In the genomic region with DNA sequence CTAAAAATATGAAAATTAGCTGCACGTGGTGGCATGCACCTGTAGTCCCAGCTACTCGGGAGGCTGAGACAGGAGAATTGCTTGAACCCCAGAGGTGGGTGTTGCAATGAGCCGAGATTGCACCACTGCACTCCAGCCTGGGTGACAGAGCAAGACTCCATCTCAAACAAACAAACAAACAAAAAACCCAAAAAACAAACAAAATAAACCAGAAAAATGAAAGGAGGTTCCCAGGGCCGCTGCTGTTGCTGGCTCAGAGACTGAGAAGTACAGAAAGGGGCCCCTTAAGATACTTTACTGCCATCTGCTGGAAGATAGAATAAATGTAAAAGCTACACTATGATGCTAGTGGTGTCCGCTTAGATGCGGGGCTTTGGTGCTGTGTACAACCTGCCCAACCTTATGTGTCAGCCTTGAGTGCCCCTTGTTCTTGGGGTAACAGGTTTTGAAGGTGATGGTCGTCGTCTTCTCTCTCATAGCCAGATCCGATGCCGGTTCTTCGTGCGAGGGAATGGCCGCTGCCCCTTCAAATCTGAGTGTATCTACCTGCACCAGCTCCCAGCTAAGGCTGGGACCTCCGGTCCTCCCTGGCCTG, we compare ENCODE assay signal across 8 cellular contexts. TPM values are rescaled to one million over a fixed set of nuclear protein-coding genes. Genes with fewer than 3 reads are reported as not detected.
DNase-seq lines count a peak whose midpoint lies in the region; ATAC-seq, FAIRE-seq and TF ChIP-seq lines count a peak whose summit lies in the region.

No MANE protein-coding gene starts in this region.

- SMC1A ChIA-PET in GM12878 (lab: Charles Lee; ENCODE audit: uncharacterized antibody, unreplicated experiment): interaction anchor here (0.6 to 6.8 kb wide), 13 partner anchors 13 to 162 kb away, joined by 3 to 116 read pairs (median 5); partner anchors contain the start of genes DEF6, PPARD and RPL10A

- intact Hi-C loops in GM12878 (cut with micrococcal nuclease; ENCODE audit: unreplicated experiment): loop anchor here (1.0 kb wide), 2 partner anchors 107 to 152 kb away; partner anchors contain the start of genes DEF6 and PPARD

- peak; percentile 90 for FAIRE-seq in GM12878 (lab: Jason Lieb, UNC)

- no peak overlapping the region for H3K9ac ChIP-seq in GM12878 (ENCODE audit: control insufficient read depth, insufficient read depth, low read length)

- DNase-seq in Ammon's horn (ENCODE audit: low spot score): peak; percentile 80
- DNase-seq in NAMALWA (ENCODE audit: low spot score): peak; percentile 87
- DNase-seq in RPMI7951 (ENCODE audit: low read depth): peak; percentile 72
- DNase-seq in GM12878 (ENCODE audit: low read depth, low spot score): no peak
- DNase-seq in iPS-NIHi7 (ENCODE audit: extremely low spot score): peak; percentile 86
- DNase-seq in stimulated activated CD4-positive, alpha-beta T cell treated with anti-CD3 and anti-CD28 coated beads, Interleukin-1b, Interleukin-23, amount 100 ng/mL, for 48 hours: peak; percentile 18

- H3K4me3 ChIP-seq in GM12878: no peak overlapping the region

- POLR2A ChIA-PET in GM12878 (lab: Charles Lee): interaction anchor here (0.9 to 1.3 kb wide), 3 partner anchors 106 to 152 kb away, joined by 3 to 4 read pairs (median 4); partner anchors contain the start of genes DEF6 and PPARD

- no peaks in the 10 kb centered on the region for H3K9me3 ChIP-seq in GM12878 (replicated peaks; ENCODE audit: control insufficient read depth, insufficient read depth, low read length)

- H2AFZ ChIP-seq in GM12878 (ENCODE audit: control insufficient read depth, low read depth, low read length): no peak overlapping the region

- ATAC-seq in GM18907 (IDR thresholded peaks at IDR 0.05; ENCODE audit: unreplicated experiment) (peak; percentile 42), GM12878 (peak; percentile 76), HG03045 (IDR thresholded peaks at IDR 0.05; ENCODE audit: unreplicated experiment) (no peak)

- RAD21 ChIA-PET in GM12878 (lab: Charles Lee; ENCODE audit: unreplicated experiment): interaction anchor here (0.6 to 8.7 kb wide), 17 partner anchors 8 to 902 kb away, joined by 3 to 125 read pairs (median 4); partner anchors contain the start of genes DEF6 and PPARD

- CTCF ChIA-PET in GM12878 (lab: Yijun Ruan, JAX): interaction anchor here (0.6 to 6.5 kb wide), 27 partner anchors 9 to 534 kb away, joined by 3 to 177 read pairs (median 5); partner anchors contain the start of genes ARMC12, DEF6, PPARD and RPL10A

- no peak overlapping the region for H3K27ac ChIP-seq in GM12878 (ENCODE audit: control insufficient read depth, insufficient read depth)

- no TSS peak for BruUV-seq in GM12878 (replicated peaks; lab: Mats Ljungman, UMichigan)

- TF ChIP-seq EP300 in GM12878 (IDR thresholded peaks at IDR 0.05; ENCODE audit: borderline replicate concordance in 1 of 2, control insufficient read depth in 1 of 2, low read depth in 2 of 2, low read length in 2 of 2): no peak

- no peaks in the 10 kb centered on the region for H4K20me1 ChIP-seq in GM12878 (ENCODE audit: control insufficient read depth, insufficient read depth)

- TF ChIP-seq RAD21 in GM12878 (IDR thresholded peaks at IDR 0.05; ENCODE audit: insufficient read depth, low read depth, low read length): peak; percentile 96

- in situ Hi-C loops in GM12878 (cut with MboI): no loop called here

- H3K27me3 ChIP-seq in GM12878 (replicated peaks in 1 of 2; ENCODE audit: control insufficient read depth in 2 of 2, insufficient read depth in 2 of 2, low read length in 1 of 2): 0 out of 4 replicates have a peak, but pooled peaks cover 0 to 3% of the 10 kb centered on the region in 2 experiments

- peaks cover 4% of the 10 kb centered on the region for H3K79me2 ChIP-seq in GM12878 (ENCODE audit: control insufficient read depth, insufficient read depth, low read length)

- H3K4me2 ChIP-seq in GM12878 (ENCODE audit: control insufficient read depth, insufficient read depth): no peak overlapping the region

- 37% methylated on average over 14 of the region's 14 CpGs for whole genome bisulfite sequencing in GM12878 (ENCODE audit: insufficient coverage, insufficient replicate concordance, low lambda C conversion rate, missing lambda C conversion rate)

- TF ChIP-seq CTCF in GM12878 (IDR thresholded peaks at IDR 0.05 in 2 of 3, conservative IDR thresholded peaks at IDR 0.05 in 1 of 3; ENCODE audit: control insufficient read depth in 2 of 3, extremely low read depth in 1 of 3, insufficient read depth in 1 of 3, low read depth in 3 of 3, low read length in 3 of 3): peak; percentile 66 to 82 (median 67)

- no peak for TF ChIP-seq POLR2A in GM12878 (IDR thresholded peaks at IDR 0.05; ENCODE audit: low read depth, low read length)

- peaks cover 10% of the 10 kb centered on the region for H3K4me1 ChIP-seq in GM12878 (ENCODE audit: control insufficient read depth, insufficient read depth, low read length)

- H3K36me3 ChIP-seq in GM12878 (ENCODE audit: control insufficient read depth in 2 of 2, insufficient read depth in 2 of 2, low read length in 1 of 2): no peaks in the 10 kb centered on the region

TF ChIP-seq in GM12878, 131 proteins besides CTCF, POLR2A, EP300 and RAD21 (continues in another document):
- TF ChIP-seq HDGF (IDR thresholded peaks at IDR 0.05) (0 out of 2 replicates have a peak, but pooled peaks have one; percentile 41), ASH2L (IDR thresholded peaks at IDR 0.05; ENCODE audit: borderline replicate concordance, low read depth) (no peak), RUNX3 (IDR thresholded peaks at IDR 0.05; ENCODE audit: low read length) (peak; percentile 12; the same call in 1 of the 2 replicates), SP1 (IDR thresholded peaks at IDR 0.05; ENCODE audit: low read depth, low read length) (no peak), YY1 (IDR thresholded peaks at IDR 0.05; ENCODE audit: low read depth, low read length) (0 out of 2 replicates have a peak, but pooled peaks have one; percentile 21), SMC3 (IDR thresholded peaks at IDR 0.05; ENCODE audit: borderline replicate concordance, low read length) (peak; percentile 96)

RNA-seq across cellular contexts. Expression of gene FANCE, which starts 2.8 kb away (rescaled TPM):
- total RNA-seq in RPMI7951 (2014; rRNA removed; shearing (Covaris generic)): 6.0 and 7.0 TPM in 2 replicates
- 3.8 and 4.1 TPM in 2 replicates for total RNA-seq in GM12878 (2013; cell fraction: nucleolus; rRNA removed)
- total RNA-seq in GM12878 (2014; rRNA removed): 13.0 and 13.3 TPM in 2 replicates
- total RNA-seq in GM12878 (2014; rRNA removed; fragmentation: Illumina TruSeq; extraction: Trizol): 7.9 and 9.1 TPM in 2 replicates
- 11.3 and 12.8 TPM in 2 replicates for total RNA-seq in GM12878 (2021)
- 2.1 TPM for polyA plus RNA-seq in GM12878 (2011; ENCODE audit: low read depth)
- polyA plus RNA-seq in GM12878 (2011; rRNA removed): 6.0 and 8.1 TPM in 2 replicates
- polyA plus RNA-seq in GM12878 (2011; cell fraction: cytosol; rRNA removed): 8.8 and 11.1 TPM in 2 replicates
- polyA plus RNA-seq in GM12878 (2011; cell fraction: nucleus; rRNA removed): 6.7 and 8.0 TPM in 2 replicates
- polyA plus RNA-seq in GM12878 (2012): 3.1 and 3.3 TPM in 2 replicates
- polyA plus RNA-seq in GM12878 (2014; fragmentation: Illumina TruSeq; extraction: Trizol): 7.3 and 8.1 TPM in 2 replicates
- 1 to 10 TPM; 3.0 to 3.7 TPM for polyA plus RNA-seq in GM12878 (2014; fragmentation: Nextera tagmentation; extraction: Ambion mirVana)
- polyA plus RNA-seq in GM12878 (2014; rRNA removed): 9.2 and 10.6 TPM in 2 replicates
- 1 to 10 TPM; 3.5 to 7.6 TPM for polyA plus RNA-seq in GM12878 (2016; fragmentation: Nextera tagmentation; extraction: Ambion mirVana)
- polyA minus RNA-seq in GM12878 (2011; rRNA and poly(A)+ RNA removed): 7.1 and 10.3 TPM in 2 replicates
- polyA minus RNA-seq in GM12878 (2011; cell fraction: cytosol; rRNA and poly(A)+ RNA removed): 4.4 and 5.5 TPM in 2 replicates
- polyA minus RNA-seq in GM12878 (2011; cell fraction: nucleus; rRNA and poly(A)+ RNA removed): 1.6 and 2.6 TPM in 2 replicates

RNA-seq across cellular contexts. Expression of gene RPL10A, which starts 18.8 kb away (rescaled TPM):
- 1,385 and 1,626 TPM in 2 replicates for total RNA-seq in RPMI7951 (2014; rRNA removed; shearing (Covaris generic))
- total RNA-seq in GM12878 (2013; cell fraction: nucleolus; rRNA removed): 252 and 256 TPM in 2 replicates
- total RNA-seq in GM12878 (2014; rRNA removed) (2,974 and 3,149 TPM in 2 replicates), GM12878 (2014; rRNA removed; fragmentation: Illumina TruSeq; extraction: Trizol) (2,806 and 2,891 TPM in 2 replicates), GM12878 (2021) (2,346 and 2,441 TPM in 2 replicates)
- polyA plus RNA-seq in GM12878 (2011; ENCODE audit: low read depth): 1,766 TPM
- polyA plus RNA-seq in GM12878 (2011; rRNA removed) (3,265 and 3,380 TPM in 2 replicates), GM12878 (2014; fragmentation: Illumina TruSeq; extraction: Trizol) (2,332 and 3,478 TPM in 2 replicates), GM12878 (2014; fragmentation: Nextera tagmentation; extraction: Ambion mirVana) (1,000 to 10,000 TPM; 2,399 to 2,699 TPM), GM12878 (2014; rRNA removed) (3,639 and 4,029 TPM in 2 replicates), GM12878 (2016; fragmentation: Nextera tagmentation; extraction: Ambion mirVana) (100 to 1,000 TPM; 833 to 850 TPM)
- polyA plus RNA-seq in GM12878 (2011; cell fraction: cytosol; rRNA removed): 3,801 and 5,306 TPM in 2 replicates
- 1,839 and 2,010 TPM in 2 replicates for polyA plus RNA-seq in GM12878 (2011; cell fraction: nucleus; rRNA removed)
- polyA plus RNA-seq in GM12878 (2012): 2,979 and 3,855 TPM in 2 replicates
- polyA minus RNA-seq in GM12878 (2011; rRNA and poly(A)+ RNA removed): 1,419 and 1,651 TPM in 2 replicates
- polyA minus RNA-seq in GM12878 (2011; cell fraction: cytosol; rRNA and poly(A)+ RNA removed): 569 and 581 TPM in 2 replicates
- 265 and 335 TPM in 2 replicates for polyA minus RNA-seq in GM12878 (2011; cell fraction: nucleus; rRNA and poly(A)+ RNA removed)

RNA-seq across cellular contexts. Expression of gene TEAD3, which starts 47.5 kb away (rescaled TPM):
- total RNA-seq in RPMI7951 (2014; rRNA removed; shearing (Covaris generic)): 5.6 and 6.1 TPM in 2 replicates
- total RNA-seq in GM12878 (2013; cell fraction: nucleolus; rRNA removed): not detected in 2 replicates
- total RNA-seq in GM12878 (2014; rRNA removed) (not detected in 2 replicates), GM12878 (2014; rRNA removed; fragmentation: Illumina TruSeq; extraction: Trizol) (not detected in 2 replicates), GM12878 (2021) (0.28 TPM in 1 of 2 replicates, not detected in the other)
- polyA plus RNA-seq in GM12878 (2011; ENCODE audit: low read depth): not detected
- polyA plus RNA-seq in GM12878 (2011; rRNA removed) (0.03 TPM in 1 of 2 replicates, not detected in the other), GM12878 (2014; fragmentation: Illumina TruSeq; extraction: Trizol) (not detected in 2 replicates), GM12878 (2014; fragmentation: Nextera tagmentation; extraction: Ambion mirVana) (under 1 TPM in 1 of 2 experiments, not detected in 1; 0.02 TPM), GM12878 (2014; rRNA removed) (0.04 TPM in 1 of 2 replicates, not detected in the other), GM12878 (2016; fragmentation: Nextera tagmentation; extraction: Ambion mirVana) (under 1 TPM; 0.18 to 0.24 TPM)
- 0.01 TPM in 1 of 2 replicates, not detected in the other for polyA plus RNA-seq in GM12878 (2011; cell fraction: cytosol; rRNA removed)
- polyA plus RNA-seq in GM12878 (2011; cell fraction: nucleus; rRNA removed): 0.06 TPM in 1 of 2 replicates, not detected in the other
- polyA plus RNA-seq in GM12878 (2012): 0.06 TPM in 1 of 2 replicates, not detected in the other
- not detected in 2 replicates for polyA minus RNA-seq in GM12878 (2011; rRNA and poly(A)+ RNA removed)
- not detected in 2 replicates for polyA minus RNA-seq in GM12878 (2011; cell fraction: cytosol; rRNA and poly(A)+ RNA removed)
- 0.12 TPM in 1 of 2 replicates, not detected in the other for polyA minus RNA-seq in GM12878 (2011; cell fraction: nucleus; rRNA and poly(A)+ RNA removed)
